22 cellular contexts compared by ENCODE assay signal in genomic region chr13:112209731-112210130, GRCh38.
A peak's percentile ranks its signal among the peaks of the same experiment; 100 is the strongest.
DNase-seq lines count a peak whose midpoint lies in the region; ATAC-seq and TF ChIP-seq lines count a peak whose summit lies in the region.
"Had no signal": no experiment of that assay in that cellular context is flagged by ENCODE, and none has a peak within 500 bp of the region (broad histone marks: within the 10 kb centered on the region; RNA-seq: fewer than 3 reads in every experiment).

No MANE protein-coding gene starts in this region.

- H3K4me3 ChIP-seq in HEK293 (ENCODE audit: low read depth, low read length): no peak overlapping the region
- no peak overlapping the region for H3K4me3 ChIP-seq in coronary artery
- H3K4me3 ChIP-seq: BLaER1, GM12878 had no signal

- ATAC-seq in stimulated activated memory B cell treated with anti-CD40 and anti-IgM and Interleukin-4, amounts not matched to agents 10 μg/mL and 1 μg/mL and 100 μg/mL, for 72 hours: peak; percentile 58
- ATAC-seq: GM12878 had no signal

- DNase-seq in coronary artery (ENCODE audit: low spot score): peak; percentile 2
- no peak for DNase-seq in amygdala (lab: John Stamatoyannopoulos, UW)
- no peak for DNase-seq in immature natural killer cell
- DNase-seq: 8988T; BE2C; C1 segment of cervical spinal cord; CD4-positive, alpha-beta memory T cell; CD4-positive, CD25-positive, alpha-beta regulatory T cell; CD8-positive, alpha-beta memory T cell; COR-L47; DMS 273 treated with DMSO at 0.1 percent for 48 hours; DMS153; DMS53; DMS79; DND-41; EL; GDM1 had no signal

- H3K27me3 Mint-ChIP-seq in stimulated activated memory B cell treated with anti-CD40 and anti-IgM and Interleukin-4, amounts not matched to agents 10 μg/mL and 1 μg/mL and 100 μg/mL, for 72 hours: peaks cover 36% of the 10 kb centered on the region
- H3K27me3 Mint-ChIP-seq in immature natural killer cell (ENCODE audit: low read depth in 3 of 3): peaks cover 5 to 9% (median 6%) of the 10 kb centered on the region in 3 donors

- POLR2A ChIA-PET in HEK293 (lab: Yijun Ruan, JAX): no interaction called here

- no peaks in the 10 kb centered on the region for H3K9me3 Mint-ChIP-seq in stimulated activated memory B cell treated with anti-CD40 and anti-IgM and Interleukin-4, amounts not matched to agents 10 μg/mL and 1 μg/mL and 100 μg/mL, for 72 hours
- H3K9me3 Mint-ChIP-seq in immature natural killer cell: no peaks in the 10 kb centered on the region
- H3K9me3 Mint-ChIP-seq: CD4-positive, alpha-beta memory T cell; CD8-positive, alpha-beta memory T cell had no signal

- no peak overlapping the region for H3K4me3 Mint-ChIP-seq in stimulated activated memory B cell treated with anti-CD40 and anti-IgM and Interleukin-4, amounts not matched to agents 10 μg/mL and 1 μg/mL and 100 μg/mL, for 72 hours
- no peak overlapping the region for H3K4me3 Mint-ChIP-seq in immature natural killer cell
- H3K4me3 Mint-ChIP-seq: CD14-positive monocyte; CD4-positive, alpha-beta memory T cell; CD4-positive, CD25-positive, alpha-beta regulatory T cell; CD8-positive, alpha-beta memory T cell had no signal

- TF ChIP-seq CTCF in HEK293 (tag by site-specific recombination; IDR thresholded peaks at IDR 0.05) (no peak), coronary artery (IDR thresholded peaks at IDR 0.05) (no peak)

- no peaks in the 10 kb centered on the region for H3K36me3 ChIP-seq in HEK293 (ENCODE audit: control insufficient read depth in 2 of 2, insufficient read depth in 1 of 2, low read length in 2 of 2)
- H3K36me3 ChIP-seq: BE2C, BLaER1 had no signal

- H3K4me1 ChIP-seq in HEK293 (ENCODE audit: control insufficient read depth, insufficient read depth, low read length): no peaks in the 10 kb centered on the region
- H3K4me1 ChIP-seq: BE2C had no signal

- no peak overlapping the region for H3K27ac ChIP-seq in HEK293 (ENCODE audit: extremely low read depth, low read depth, low read length)
- no peak overlapping the region for H3K27ac ChIP-seq in coronary artery
- H3K27ac ChIP-seq: BLaER1 had no signal

- H3K36me3 Mint-ChIP-seq in stimulated activated memory B cell treated with anti-CD40 and anti-IgM and Interleukin-4, amounts not matched to agents 10 μg/mL and 1 μg/mL and 100 μg/mL, for 72 hours: no peaks in the 10 kb centered on the region
- H3K36me3 Mint-ChIP-seq in immature natural killer cell: no peaks in the 10 kb centered on the region
- H3K36me3 Mint-ChIP-seq: CD14-positive monocyte; CD4-positive, alpha-beta memory T cell; CD4-positive, CD25-positive, alpha-beta regulatory T cell; CD8-positive, alpha-beta memory T cell had no signal

- CTCF ChIA-PET in HEK293 (lab: Yijun Ruan, JAX): no interaction called here

- H3K4me1 Mint-ChIP-seq in stimulated activated memory B cell treated with anti-CD40 and anti-IgM and Interleukin-4, amounts not matched to agents 10 μg/mL and 1 μg/mL and 100 μg/mL, for 72 hours: no peaks in the 10 kb centered on the region
- no peaks in the 10 kb centered on the region for H3K4me1 Mint-ChIP-seq in immature natural killer cell
- H3K4me1 Mint-ChIP-seq: CD14-positive monocyte had no signal

- no peaks in the 10 kb centered on the region for H3K9me3 ChIP-seq in HEK293 (ENCODE audit: control insufficient read depth, insufficient read depth, low read depth, low read length)
- H3K9me3 ChIP-seq: BE2C, BLaER1 had no signal

- H3K27ac Mint-ChIP-seq in stimulated activated memory B cell treated with anti-CD40 and anti-IgM and Interleukin-4, amounts not matched to agents 10 μg/mL and 1 μg/mL and 100 μg/mL, for 72 hours: no peak overlapping the region
- no peak overlapping the region for H3K27ac Mint-ChIP-seq in immature natural killer cell
- H3K27ac Mint-ChIP-seq: CD14-positive monocyte; CD4-positive, CD25-positive, alpha-beta regulatory T cell; CD8-positive, alpha-beta memory T cell had no signal

TF ChIP-seq in HEK293, 187 proteins besides CTCF, POLR2A, EP300 and RAD21:
- TF ChIP-seq GLIS1 (tag by site-specific recombination; IDR thresholded peaks at IDR 0.05): peak; percentile 64
- no peak for TF ChIP-seq PBX3 (CRISPR knock-in tag; IDR thresholded peaks at IDR 0.05)
- TF ChIP-seq ZIC2 (tag by site-specific recombination; IDR thresholded peaks at IDR 0.05): peak; percentile 23; the same call in 1 of the 2 replicates
- no peak for TF ChIP-seq ZNF76 (tag by site-specific recombination; IDR thresholded peaks at IDR 0.05; ENCODE audit: borderline replicate concordance, low read depth)
- no peak for TF ChIP-seq ZNF146 (tag by site-specific recombination; IDR thresholded peaks at IDR 0.05)
TF ChIP-seq in HEK293: peak in this region for 2.
